In genomic region chr9:33391111-33391771, GRCh38 we compare ENCODE assay signal across 7 cellular contexts. TPM values are rescaled to one million over a fixed set of nuclear protein-coding genes. Genes with fewer than 3 reads are reported as not detected.
DNase-seq lines count a peak whose midpoint lies in the region; FAIRE-seq and TF ChIP-seq lines count a peak whose summit lies in the region.
"Not testable (repeated sequence)": the region's sequence is repeated elsewhere in the genome, so short reads cannot be mapped to it uniquely, and the experiment has no call there.

No MANE protein-coding gene starts in this region.

- peak overlapping the region; percentile 87 for H3K27ac ChIP-seq in RWPE1

- not testable (repeated sequence) for H3K27me3 ChIP-seq in bronchial epithelial cell (ENCODE audit: control insufficient read depth, insufficient read depth, low read length)

- CTCF ChIA-PET in RWPE1 (lab: Yijun Ruan, JAX) = interaction anchor here (0.7 to 1.6 kb wide), 3 partner anchors 76 to 180 kb away, joined by 3 to 5 read pairs (median 4); no protein-coding TSS in a partner anchor

- TF ChIP-seq CTCF in RWPE1 (conservative IDR thresholded peaks at IDR 0.05; ENCODE audit: low read depth); bronchial epithelial cell (IDR thresholded peaks at IDR 0.05; ENCODE audit: insufficient read depth, low read length, severe bottlenecking): not testable (repeated sequence)

- not testable (repeated sequence) for H3K4me3 ChIP-seq in bronchial epithelial cell (ENCODE audit: low read depth, low read length)

- POLR2A ChIA-PET in RWPE1 (lab: Yijun Ruan, JAX; ENCODE audit: low non-redundant PET) = not testable (repeated sequence)

- DNase-seq in EH (ENCODE audit: low read depth) = peak; percentile 93
- peak; percentile 55 for DNase-seq in NCI-H1092 treated with DMSO at 0.1 percent for 48 hours (lab: John Stamatoyannopoulos, UW)
- peak; percentile 73 for DNase-seq in RWPE1 (ENCODE audit: low spot score)
- DNase-seq in bronchial epithelial cell (ENCODE audit: low read depth) = peak; percentile 53
- peak; percentile 46 for DNase-seq in globus pallidus (ENCODE audit: low spot score)
- peak; percentile 96 to 98 for DNase-seq in lung microvascular endothelial cell (ENCODE audit: low read depth in 2 of 2)
- DNase-seq in retina = peak; percentile 59

- not testable (repeated sequence) for H3K36me3 ChIP-seq in bronchial epithelial cell (ENCODE audit: control insufficient read depth, insufficient read depth, low read length)

- FAIRE-seq in bronchial epithelial cell (lab: Jason Lieb, UNC) = not testable (repeated sequence)

RNA-seq across cellular contexts. Expression of gene AQP7, which starts 11.1 kb away (rescaled TPM):
- total RNA-seq in bronchial epithelial cell = not detected in 2 replicates
- total RNA-seq in lung microvascular endothelial cell = not detected in 2 replicates

RNA-seq across cellular contexts. Expression of gene AQP3, which starts 56.2 kb away (rescaled TPM):
- total RNA-seq in bronchial epithelial cell (47.7 and 363 TPM in 2 replicates), lung microvascular endothelial cell (0.20 and 0.44 TPM in 2 replicates)

Comparison
In these comparisons a context has a peak if more than half of its experiments do, and no peak if none do; other contexts are left out.
1. DNase-seq: peak in every context shown above with its lines; median percentile 97 in lung microvascular endothelial cell; 93 in EH; 73 in RWPE1; 59 in retina; 55 in NCI-H1092 treated with DMSO at 0.1 percent for 48 hours; 53 in bronchial epithelial cell; 46 in globus pallidus.
2. RNA of gene AQP3, which starts 56.2 kb away (total RNA-seq): 47.7 to 363 TPM in bronchial epithelial cell; 0.20 to 0.44 TPM in lung microvascular endothelial cell; every median in the first group is over 10 times any median in the second.